In genomic region chr4:184450045-184450444, GRCh38 we compare ENCODE assay signal across 10 cellular contexts. TPM values are rescaled to one million over a fixed set of nuclear protein-coding genes. Genes with fewer than 3 reads are reported as not detected.
DNase-seq lines count a peak whose midpoint lies in the region; ATAC-seq lines count a peak whose summit lies in the region.
"Had no signal": no experiment of that assay in that cellular context is flagged by ENCODE, and none has a peak within 500 bp of the region (broad histone marks: within the 10 kb centered on the region; RNA-seq: fewer than 3 reads in every experiment).

No MANE protein-coding gene starts in this region.

- H3K36me3 ChIP-seq in ACC112 (ENCODE audit: insufficient read depth, low read length) = no peaks in the 10 kb centered on the region
- no peaks in the 10 kb centered on the region for H3K36me3 ChIP-seq in Karpas-422 (ENCODE audit: insufficient read depth, low read length)
- no peaks in the 10 kb centered on the region for H3K36me3 ChIP-seq in muscle layer of colon (ENCODE audit: insufficient read depth, low read length)

- H3K9ac ChIP-seq in Karpas-422 (ENCODE audit: low read length) (no peak overlapping the region), muscle layer of colon (ENCODE audit: low read length) (no peak overlapping the region)

- H3K4me3 ChIP-seq in ACC112 (ENCODE audit: low read depth, low read length) (peak overlapping the region; percentile 76), Karpas-422 (ENCODE audit: low read length) (no peak overlapping the region), muscle layer of colon (ENCODE audit: low read depth in 1 of 2, low read length in 2 of 2) (no peak overlapping the region)

- peaks cover 64% of the 10 kb centered on the region for H3K4me1 ChIP-seq in ACC112 (ENCODE audit: control insufficient read depth, insufficient read depth, low read length, unreplicated experiment)
- peaks cover 51% of the 10 kb centered on the region for H3K4me1 ChIP-seq in Karpas-422 (ENCODE audit: low read length)
- peaks cover 48% of the 10 kb centered on the region for H3K4me1 ChIP-seq in muscle layer of colon (ENCODE audit: insufficient read depth, low read length)

- H2AFZ ChIP-seq in ACC112 (ENCODE audit: low read length, unreplicated experiment) (peak overlapping the region; percentile 23), Karpas-422 (ENCODE audit: low read length) (no peak overlapping the region)

- peak overlapping the region; percentile 90 for H3K27ac Mint-ChIP-seq in central memory CD8-positive, alpha-beta T cell (ENCODE audit: low read depth)

- H4K20me1 ChIP-seq in Karpas-422 (ENCODE audit: insufficient read depth, low read depth, low read length) = no peaks in the 10 kb centered on the region

- peaks cover 18% of the 10 kb centered on the region for H3K36me3 Mint-ChIP-seq in central memory CD8-positive, alpha-beta T cell (ENCODE audit: insufficient read depth)

- no peaks in the 10 kb centered on the region for H3K9me2 ChIP-seq in Karpas-422 (replicated peaks; ENCODE audit: insufficient read depth, low read length)

- DNase-seq in Karpas-422 = no peak
- DNase-seq in central memory CD8-positive, alpha-beta T cell (ENCODE audit: low spot score in 2 of 2) = no peak
- DNase-seq in middle frontal gyrus (ENCODE audit: extremely low spot score, low spot score) = no peak
- DNase-seq in NCI-H1930 (lab: John Stamatoyannopoulos, UW) = no peak
- no peak for DNase-seq in AML-193 (lab: John Stamatoyannopoulos, UW)
- DNase-seq: DMS79, NCI-H1092 had no signal

- peak overlapping the region; percentile 7 for H3K4me3 Mint-ChIP-seq in central memory CD8-positive, alpha-beta T cell

- peaks cover 87% of the 10 kb centered on the region for H3K4me1 Mint-ChIP-seq in central memory CD8-positive, alpha-beta T cell

- ATAC-seq in central memory CD8-positive, alpha-beta T cell (replicated peaks; ENCODE audit: extremely low read depth, poor library complexity, severe bottlenecking) = no peak
- ATAC-seq in GM21390 (IDR thresholded peaks at IDR 0.05; ENCODE audit: unreplicated experiment) = no peak

- H3K79me2 ChIP-seq in ACC112 (ENCODE audit: control insufficient read depth, insufficient read depth, low read length, unreplicated experiment) = peaks cover 90% of the 10 kb centered on the region
- peaks cover 77% of the 10 kb centered on the region for H3K79me2 ChIP-seq in Karpas-422 (ENCODE audit: low read length)

- H3K27ac ChIP-seq in ACC112 (ENCODE audit: low read depth, low read length) (peak overlapping the region; percentile 91), Karpas-422 (ENCODE audit: low read length) (peak overlapping the region; percentile 37; the same call in 1 of the 2 replicates), muscle layer of colon (ENCODE audit: low read depth, low read length) (peak overlapping the region; percentile 43)

- no peaks in the 10 kb centered on the region for H3K27me3 Mint-ChIP-seq in central memory CD8-positive, alpha-beta T cell

- H3K9me3 ChIP-seq in Karpas-422 (ENCODE audit: low read length) (no peaks in the 10 kb centered on the region), muscle layer of colon (ENCODE audit: low read length) (no peaks in the 10 kb centered on the region)

- H3K27me3 ChIP-seq in ACC112 (ENCODE audit: insufficient read depth, low read length) = no peaks in the 10 kb centered on the region
- no peaks in the 10 kb centered on the region for H3K27me3 ChIP-seq in Karpas-422 (ENCODE audit: low read length)
- H3K27me3 ChIP-seq in muscle layer of colon (ENCODE audit: control insufficient read depth in 1 of 2, insufficient read depth in 2 of 2, low read length in 2 of 2) = no peaks in the 10 kb centered on the region

- peak overlapping the region; percentile 56 for H3K4me2 ChIP-seq in Karpas-422 (ENCODE audit: low read depth, low read length, poor library complexity, severe bottlenecking)

- H3K9me3 Mint-ChIP-seq in central memory CD8-positive, alpha-beta T cell = no peaks in the 10 kb centered on the region

RNA-seq across cellular contexts. Expression of gene IRF2, which starts 24.3 kb away (rescaled TPM):
- 29.8 and 35.5 TPM in 2 replicates for total RNA-seq in Karpas-422 (2014; rRNA removed; shearing (Covaris generic); ENCODE audit: low replicate concordance)

Comparison
In these comparisons a context has a peak if more than half of its experiments do, and no peak if none do; other contexts are left out.
1. H3K27ac ChIP-seq: peak in every context shown above with its lines; median percentile 91 in ACC112; 43 in muscle layer of colon; 37 in Karpas-422.